ENCODE assay signal across 8 cellular contexts in the genomic region with DNA sequence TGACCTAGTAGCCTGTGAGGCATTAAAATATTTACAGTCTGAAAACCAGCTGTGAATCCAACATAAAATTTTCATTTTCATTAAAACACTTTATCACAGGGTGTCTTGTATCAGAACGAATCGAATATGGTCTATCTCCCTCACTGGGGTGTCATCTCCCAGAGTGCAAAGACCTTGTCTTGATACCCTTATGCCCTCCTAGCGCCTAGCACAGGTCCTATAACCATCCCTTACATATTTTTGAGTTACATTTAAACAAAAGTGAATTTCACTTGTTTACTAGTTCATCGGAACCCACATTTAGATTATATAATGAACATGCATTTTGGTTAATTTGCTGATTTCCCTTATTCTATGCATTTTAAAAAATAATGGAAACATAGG. TPM values are rescaled to one million over a fixed set of nuclear protein-coding genes. Genes with fewer than 3 reads are reported as not detected.
DNase-seq lines count a peak whose midpoint lies in the region; ATAC-seq and TF ChIP-seq lines count a peak whose summit lies in the region.

No MANE protein-coding gene starts in this region.

- peak overlapping the region; percentile 85 for H3K4me2 ChIP-seq in GM23248 (ENCODE audit: unreplicated experiment)

- H2AFZ ChIP-seq in GM23248, result peak overlapping the region; percentile 98

- no peak for TF ChIP-seq POLR2A in prostate gland (IDR thresholded peaks at IDR 0.05)

- H3K4me1 ChIP-seq in GM23248 (ENCODE audit: insufficient read depth) (no peaks in the 10 kb centered on the region), prostate gland (replicated peaks) (no peaks in the 10 kb centered on the region)

- ATAC-seq in GM18517 (IDR thresholded peaks at IDR 0.05; ENCODE audit: unreplicated experiment) (peak; percentile 20), naive B cell (ENCODE audit: low read depth in 2 of 2) (no peak)
- peak; percentile 6 for ATAC-seq in activated T-helper 17 cell treated with anti-CD3 and anti-CD28 coated beads, Interleukin-2, amount 50 U/mL, for 72 hours (replicated peaks)

- H3K4me3 ChIP-seq in GM23248 (peak overlapping the region; percentile 85; the same call in 1 of the 2 replicates), prostate gland (no peak overlapping the region)

- no peaks in the 10 kb centered on the region for H3K27me3 Mint-ChIP-seq in activated T-helper 17 cell treated with anti-CD3 and anti-CD28 coated beads, Interleukin-2, amount 50 U/mL, for 72 hours
- H3K27me3 Mint-ChIP-seq in naive B cell, result peaks cover 0 to 8% (median 0%) of the 10 kb centered on the region in 3 donors

- no peak overlapping the region for H3K9ac ChIP-seq in GM23248

- H3F3A ChIP-seq in GM23248 (ENCODE audit: insufficient read depth), result no peaks in the 10 kb centered on the region

- H3K27ac ChIP-seq in GM23248 (no peak overlapping the region), prostate gland (no peak overlapping the region)

- intact Hi-C loops in prostate gland (cut with DNase I), result no loop called here

- in situ Hi-C loops in GM23248 (cut with MboI), result no loop called here

- whole genome bisulfite sequencing in GM23248 (ENCODE audit: low coverage in 1 of 2, low lambda C conversion rate in 2 of 2, missing lambda C conversion rate in 2 of 2), 2 experiments, result 35 to 40% methylated on average over 4 of the region's 4 CpGs
- WGBS in prostate gland, result 53% methylated on average over 4 of the region's 4 CpGs

- H3K27ac Mint-ChIP-seq in activated T-helper 17 cell treated with anti-CD3 and anti-CD28 coated beads, Interleukin-2, amount 50 U/mL, for 72 hours, result peak overlapping the region; percentile 85
- H3K27ac Mint-ChIP-seq in naive B cell, result no peak overlapping the region

- TF ChIP-seq CTCF in GM10266 (IDR thresholded peaks at IDR 0.05; ENCODE audit: control insufficient read depth, insufficient read depth, low read depth, missing control alignments), result no peak
- TF ChIP-seq CTCF in prostate gland (IDR thresholded peaks at IDR 0.05), result no peak

- peak overlapping the region; percentile 82 for H3K4me3 Mint-ChIP-seq in activated T-helper 17 cell treated with anti-CD3 and anti-CD28 coated beads, Interleukin-2, amount 50 U/mL, for 72 hours
- peak overlapping the region; percentile 79 to 96 (median 88) for H3K4me3 Mint-ChIP-seq in naive B cell

- CTCF ChIA-PET in HEK293T (lab: Yijun Ruan, JAX), result interaction anchor here (0.7 to 1.5 kb wide), 4 partner anchors 9 to 1976 kb away, joined by 3 to 4 read pairs (median 4); a partner anchor contains a TSS

- H3K36me3 Mint-ChIP-seq in activated T-helper 17 cell treated with anti-CD3 and anti-CD28 coated beads, Interleukin-2, amount 50 U/mL, for 72 hours (ENCODE audit: low read depth), result no peaks in the 10 kb centered on the region
- H3K36me3 Mint-ChIP-seq in naive B cell, result no peaks in the 10 kb centered on the region

- no peaks in the 10 kb centered on the region for H4K20me1 ChIP-seq in GM23248 (ENCODE audit: insufficient read depth)

- H3K27me3 ChIP-seq in GM23248 (replicated peaks; ENCODE audit: insufficient read depth) (no peaks in the 10 kb centered on the region), prostate gland (replicated peaks; ENCODE audit: insufficient read depth) (no peaks in the 10 kb centered on the region)

- DNase-seq in GM23248 (no peak), naive B cell (no peak), H4 (ENCODE audit: low spot score) (no peak), GM10266 (ENCODE audit: extremely low spot score) (no peak), prostate gland (ENCODE audit: low spot score) (no peak), HEK293T (ENCODE audit: extremely low spot score) (no peak)

- no peaks in the 10 kb centered on the region for H3K79me2 ChIP-seq in GM23248 (ENCODE audit: insufficient read depth)

- H3K4me1 Mint-ChIP-seq in activated T-helper 17 cell treated with anti-CD3 and anti-CD28 coated beads, Interleukin-2, amount 50 U/mL, for 72 hours, result peaks cover 8% of the 10 kb centered on the region
- peaks cover 13 to 23% (median 19%) of the 10 kb centered on the region in 3 donors for H3K4me1 Mint-ChIP-seq in naive B cell

- no peaks in the 10 kb centered on the region for H3K9me3 ChIP-seq in GM23248 (ENCODE audit: low read depth)
- H3K9me3 ChIP-seq in prostate gland, result no peaks in the 10 kb centered on the region

- H3K36me3 ChIP-seq in GM23248 (ENCODE audit: low read depth) (no peaks in the 10 kb centered on the region), prostate gland (no peaks in the 10 kb centered on the region)

- H3K9me2 ChIP-seq in GM23248 (ENCODE audit: insufficient read depth), result no peaks in the 10 kb centered on the region

- no peaks in the 10 kb centered on the region for H3K9me3 Mint-ChIP-seq in activated T-helper 17 cell treated with anti-CD3 and anti-CD28 coated beads, Interleukin-2, amount 50 U/mL, for 72 hours
- H3K9me3 Mint-ChIP-seq in naive B cell, result no peaks in the 10 kb centered on the region

- POLR2A ChIA-PET in HEK293T (lab: Yijun Ruan, JAX), result no interaction called here

TF ChIP-seq in HEK293T, 16 proteins besides CTCF, POLR2A, EP300 and RAD21:
- TF ChIP-seq BHLHE40 (IDR thresholded peaks at IDR 0.05; ENCODE audit: borderline replicate concordance) (no peak), TARDBP (IDR thresholded peaks at IDR 0.05) (no peak), SP1 (IDR thresholded peaks at IDR 0.05) (no peak), SUZ12 (IDR thresholded peaks at IDR 0.05) (no peak), ARNT (IDR thresholded peaks at IDR 0.05) (no peak), FOXM1 (IDR thresholded peaks at IDR 0.05; ENCODE audit: borderline replicate concordance) (no peak), HDGF (IDR thresholded peaks at IDR 0.05; ENCODE audit: borderline replicate concordance) (no peak), FOXK2 (IDR thresholded peaks at IDR 0.05) (no peak), LEF1 (IDR thresholded peaks at IDR 0.05; ENCODE audit: borderline replicate concordance) (no peak), CTBP1 (IDR thresholded peaks at IDR 0.05; ENCODE audit: borderline replicate concordance) (no peak)

RNA-seq across cellular contexts. Expression of a gene that starts 14.0 kb away (rescaled TPM):
- not detected in 2 replicates for total RNA-seq in GM23248 (2014; rRNA removed; shearing (Covaris generic))
- not detected in 2 replicates for polyA plus RNA-seq in GM23248 (2016; fragmentation: Nextera tagmentation; extraction: Ambion mirVana)
- under 1 TPM in 1 of 2 donors, not detected in 1; 0.11 TPM for total RNA-seq in activated T-helper 17 cell treated with anti-CD3 and anti-CD28 coated beads, Interleukin-2, amount 50 U/mL, for 72 hours
- under 1 TPM in 2 of 6 donors, not detected in 4; 0.06 to 0.26 TPM for polyA plus RNA-seq in naive B cell (ENCODE audit: low read depth in 6 of 6)
- not detected in 2 replicates for total RNA-seq in H4 (2014; rRNA removed; shearing (Covaris generic))
- 10 to 100 TPM in 1 of 2 donors, 1 to 10 TPM in 1; 7.4 to 14.9 TPM for total RNA-seq in prostate gland

Comparison
In these comparisons a context has a peak if more than half of its experiments do, and no peak if none do; other contexts are left out.
1. ATAC-seq: peak in GM18517 (single experiment) and activated T-helper 17 cell treated with anti-CD3 and anti-CD28 coated beads, Interleukin-2, amount 50 U/mL, for 72 hours (single experiment); none in naive B cell (0 of 2).